In the genomic region with DNA sequence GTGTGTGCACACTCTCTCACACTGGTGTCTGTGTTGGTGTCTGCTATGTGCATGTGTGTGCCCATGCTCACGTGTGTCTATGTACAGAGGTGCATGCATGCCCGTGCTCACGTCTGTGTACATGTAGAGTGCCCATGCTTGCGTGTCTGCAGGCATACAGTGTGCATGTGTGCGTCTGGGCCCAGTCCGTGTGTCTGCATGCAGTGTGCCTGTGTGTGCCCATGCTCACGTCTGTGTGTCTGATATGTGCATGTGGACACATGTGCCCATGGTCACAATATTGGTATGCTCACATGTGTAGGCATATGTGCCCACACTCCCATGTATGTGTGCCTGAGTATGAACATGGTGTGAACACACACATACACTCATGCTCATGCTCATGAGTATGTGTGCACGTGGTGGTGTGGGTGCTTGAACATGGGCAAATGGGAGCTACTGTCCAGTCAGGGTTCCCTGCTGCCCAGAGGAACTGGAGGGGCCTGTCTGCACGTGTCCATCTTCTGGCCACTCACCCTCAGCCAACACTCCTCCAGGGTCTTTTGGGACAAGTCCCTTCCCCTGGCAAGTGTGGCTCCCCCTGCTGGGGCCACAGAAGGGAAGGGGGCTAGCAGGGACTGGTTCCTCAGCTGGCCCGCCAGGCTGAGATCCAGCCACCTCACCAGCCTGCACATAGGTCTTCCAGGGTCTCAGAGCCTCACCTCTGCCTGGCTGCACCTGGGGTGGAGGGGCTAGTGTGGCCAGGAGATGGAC, we compare ENCODE assay signal across 1 cellular context.
TF ChIP-seq lines count a peak whose summit lies in the region.

No MANE protein-coding gene starts in this region.

TF ChIP-seq in K562, 482 proteins besides CTCF, POLR2A, EP300 and RAD21 (continues in another document):
- TF ChIP-seq JUND (IDR thresholded peaks at IDR 0.05; ENCODE audit: borderline replicate concordance, low read depth, low read length) (peak; percentile 29; the same call in 1 of the 2 replicates), JUND (tag; IDR thresholded peaks at IDR 0.05; ENCODE audit: borderline replicate concordance, low read depth, low read length) (no peak; the same call in 2 of the 3 replicates), POLR3G (IDR thresholded peaks at IDR 0.05; ENCODE audit: extremely low read depth, insufficient read length, insufficient replicate concordance) (no peak), HMGN3 (IDR thresholded peaks at IDR 0.05; ENCODE audit: borderline replicate concordance, extremely low read depth, insufficient read length, low read depth, low read length) (no peak), PCBP2 (IDR thresholded peaks at IDR 0.05; ENCODE audit: low read depth, low read length, poor library complexity, severe bottlenecking) (no peak), PHB2 (IDR thresholded peaks at IDR 0.05; ENCODE audit: low read depth) (no peak), SPI1 (IDR thresholded peaks at IDR 0.05; ENCODE audit: borderline replicate concordance, low read depth, low read length) (0 out of 2 replicates have a peak, but pooled peaks have one; percentile 6), ZNF133 (CRISPR knock-in tag; IDR thresholded peaks at IDR 0.05) (0 out of 2 replicates have a peak, but pooled peaks have one; percentile 48), ZNF707 (CRISPR knock-in tag; conservative IDR thresholded peaks at IDR 0.05) (no peak), CCNT2 (IDR thresholded peaks at IDR 0.05; ENCODE audit: borderline replicate concordance, extremely low read depth, insufficient read length, low read depth, low read length) (no peak), GABPA (tag; conservative IDR thresholded peaks at IDR 0.05; ENCODE audit: low read depth) (no peak), MTA3 (IDR thresholded peaks at IDR 0.05; ENCODE audit: borderline replicate concordance) (0 out of 2 replicates have a peak, but pooled peaks have one; percentile 58), ZNF347 (CRISPR knock-in tag; IDR thresholded peaks at IDR 0.05; ENCODE audit: low read depth) (no peak), OTX1 (CRISPR knock-in tag; IDR thresholded peaks at IDR 0.05) (0 out of 2 replicates have a peak, but pooled peaks have one; percentile 48), TAF1 (IDR thresholded peaks at IDR 0.05; ENCODE audit: control insufficient read depth, extremely low read depth, insufficient read depth, low read length, severe bottlenecking) (no peak), L3MBTL2 (IDR thresholded peaks at IDR 0.05) (peak; percentile 76), FOXA1 (IDR thresholded peaks at IDR 0.05; ENCODE audit: borderline replicate concordance) (no peak), CCAR2 (IDR thresholded peaks at IDR 0.05; ENCODE audit: low read depth, low read length) (no peak), ZNF232 (CRISPR knock-in tag; IDR thresholded peaks at IDR 0.05) (no peak), SAFB2 (IDR thresholded peaks at IDR 0.05; ENCODE audit: borderline replicate concordance, low read depth, low read length, severe bottlenecking) (no peak), YY1 (IDR thresholded peaks at IDR 0.05; ENCODE audit: borderline replicate concordance in 1 of 3, control insufficient read depth in 1 of 3, extremely low read depth in 1 of 3, insufficient read depth in 3 of 3, insufficient read length in 1 of 3, insufficient replicate concordance in 2 of 3, low read depth in 1 of 3, low read length in 2 of 3) (no peak)
- TF ChIP-seq, protein P1, sequence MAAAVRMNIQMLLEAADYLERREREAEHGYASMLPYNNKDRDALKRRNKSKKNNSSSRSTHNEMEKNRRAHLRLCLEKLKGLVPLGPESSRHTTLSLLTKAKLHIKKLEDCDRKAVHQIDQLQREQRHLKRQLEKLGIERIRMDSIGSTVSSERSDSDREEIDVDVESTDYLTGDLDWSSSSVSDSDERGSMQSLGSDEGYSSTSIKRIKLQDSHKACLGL (CRISPR knock-in tag; IDR thresholded peaks at IDR 0.05; ENCODE audit: borderline replicate concordance, poor library complexity, severe bottlenecking) = no peak
- TF ChIP-seq, protein P2, sequence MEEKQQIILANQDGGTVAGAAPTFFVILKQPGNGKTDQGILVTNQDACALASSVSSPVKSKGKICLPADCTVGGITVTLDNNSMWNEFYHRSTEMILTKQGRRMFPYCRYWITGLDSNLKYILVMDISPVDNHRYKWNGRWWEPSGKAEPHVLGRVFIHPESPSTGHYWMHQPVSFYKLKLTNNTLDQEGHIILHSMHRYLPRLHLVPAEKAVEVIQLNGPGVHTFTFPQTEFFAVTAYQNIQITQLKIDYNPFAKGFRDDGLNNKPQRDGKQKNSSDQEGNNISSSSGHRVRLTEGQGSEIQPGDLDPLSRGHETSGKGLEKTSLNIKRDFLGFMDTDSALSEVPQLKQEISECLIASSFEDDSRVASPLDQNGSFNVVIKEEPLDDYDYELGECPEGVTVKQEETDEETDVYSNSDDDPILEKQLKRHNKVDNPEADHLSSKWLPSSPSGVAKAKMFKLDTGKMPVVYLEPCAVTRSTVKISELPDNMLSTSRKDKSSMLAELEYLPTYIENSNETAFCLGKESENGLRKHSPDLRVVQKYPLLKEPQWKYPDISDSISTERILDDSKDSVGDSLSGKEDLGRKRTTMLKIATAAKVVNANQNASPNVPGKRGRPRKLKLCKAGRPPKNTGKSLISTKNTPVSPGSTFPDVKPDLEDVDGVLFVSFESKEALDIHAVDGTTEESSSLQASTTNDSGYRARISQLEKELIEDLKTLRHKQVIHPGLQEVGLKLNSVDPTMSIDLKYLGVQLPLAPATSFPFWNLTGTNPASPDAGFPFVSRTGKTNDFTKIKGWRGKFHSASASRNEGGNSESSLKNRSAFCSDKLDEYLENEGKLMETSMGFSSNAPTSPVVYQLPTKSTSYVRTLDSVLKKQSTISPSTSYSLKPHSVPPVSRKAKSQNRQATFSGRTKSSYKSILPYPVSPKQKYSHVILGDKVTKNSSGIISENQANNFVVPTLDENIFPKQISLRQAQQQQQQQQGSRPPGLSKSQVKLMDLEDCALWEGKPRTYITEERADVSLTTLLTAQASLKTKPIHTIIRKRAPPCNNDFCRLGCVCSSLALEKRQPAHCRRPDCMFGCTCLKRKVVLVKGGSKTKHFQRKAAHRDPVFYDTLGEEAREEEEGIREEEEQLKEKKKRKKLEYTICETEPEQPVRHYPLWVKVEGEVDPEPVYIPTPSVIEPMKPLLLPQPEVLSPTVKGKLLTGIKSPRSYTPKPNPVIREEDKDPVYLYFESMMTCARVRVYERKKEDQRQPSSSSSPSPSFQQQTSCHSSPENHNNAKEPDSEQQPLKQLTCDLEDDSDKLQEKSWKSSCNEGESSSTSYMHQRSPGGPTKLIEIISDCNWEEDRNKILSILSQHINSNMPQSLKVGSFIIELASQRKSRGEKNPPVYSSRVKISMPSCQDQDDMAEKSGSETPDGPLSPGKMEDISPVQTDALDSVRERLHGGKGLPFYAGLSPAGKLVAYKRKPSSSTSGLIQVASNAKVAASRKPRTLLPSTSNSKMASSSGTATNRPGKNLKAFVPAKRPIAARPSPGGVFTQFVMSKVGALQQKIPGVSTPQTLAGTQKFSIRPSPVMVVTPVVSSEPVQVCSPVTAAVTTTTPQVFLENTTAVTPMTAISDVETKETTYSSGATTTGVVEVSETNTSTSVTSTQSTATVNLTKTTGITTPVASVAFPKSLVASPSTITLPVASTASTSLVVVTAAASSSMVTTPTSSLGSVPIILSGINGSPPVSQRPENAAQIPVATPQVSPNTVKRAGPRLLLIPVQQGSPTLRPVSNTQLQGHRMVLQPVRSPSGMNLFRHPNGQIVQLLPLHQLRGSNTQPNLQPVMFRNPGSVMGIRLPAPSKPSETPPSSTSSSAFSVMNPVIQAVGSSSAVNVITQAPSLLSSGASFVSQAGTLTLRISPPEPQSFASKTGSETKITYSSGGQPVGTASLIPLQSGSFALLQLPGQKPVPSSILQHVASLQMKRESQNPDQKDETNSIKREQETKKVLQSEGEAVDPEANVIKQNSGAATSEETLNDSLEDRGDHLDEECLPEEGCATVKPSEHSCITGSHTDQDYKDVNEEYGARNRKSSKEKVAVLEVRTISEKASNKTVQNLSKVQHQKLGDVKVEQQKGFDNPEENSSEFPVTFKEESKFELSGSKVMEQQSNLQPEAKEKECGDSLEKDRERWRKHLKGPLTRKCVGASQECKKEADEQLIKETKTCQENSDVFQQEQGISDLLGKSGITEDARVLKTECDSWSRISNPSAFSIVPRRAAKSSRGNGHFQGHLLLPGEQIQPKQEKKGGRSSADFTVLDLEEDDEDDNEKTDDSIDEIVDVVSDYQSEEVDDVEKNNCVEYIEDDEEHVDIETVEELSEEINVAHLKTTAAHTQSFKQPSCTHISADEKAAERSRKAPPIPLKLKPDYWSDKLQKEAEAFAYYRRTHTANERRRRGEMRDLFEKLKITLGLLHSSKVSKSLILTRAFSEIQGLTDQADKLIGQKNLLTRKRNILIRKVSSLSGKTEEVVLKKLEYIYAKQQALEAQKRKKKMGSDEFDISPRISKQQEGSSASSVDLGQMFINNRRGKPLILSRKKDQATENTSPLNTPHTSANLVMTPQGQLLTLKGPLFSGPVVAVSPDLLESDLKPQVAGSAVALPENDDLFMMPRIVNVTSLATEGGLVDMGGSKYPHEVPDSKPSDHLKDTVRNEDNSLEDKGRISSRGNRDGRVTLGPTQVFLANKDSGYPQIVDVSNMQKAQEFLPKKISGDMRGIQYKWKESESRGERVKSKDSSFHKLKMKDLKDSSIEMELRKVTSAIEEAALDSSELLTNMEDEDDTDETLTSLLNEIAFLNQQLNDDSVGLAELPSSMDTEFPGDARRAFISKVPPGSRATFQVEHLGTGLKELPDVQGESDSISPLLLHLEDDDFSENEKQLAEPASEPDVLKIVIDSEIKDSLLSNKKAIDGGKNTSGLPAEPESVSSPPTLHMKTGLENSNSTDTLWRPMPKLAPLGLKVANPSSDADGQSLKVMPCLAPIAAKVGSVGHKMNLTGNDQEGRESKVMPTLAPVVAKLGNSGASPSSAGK (IDR thresholded peaks at IDR 0.05) = no peak
- TF ChIP-seq, protein P3, sequence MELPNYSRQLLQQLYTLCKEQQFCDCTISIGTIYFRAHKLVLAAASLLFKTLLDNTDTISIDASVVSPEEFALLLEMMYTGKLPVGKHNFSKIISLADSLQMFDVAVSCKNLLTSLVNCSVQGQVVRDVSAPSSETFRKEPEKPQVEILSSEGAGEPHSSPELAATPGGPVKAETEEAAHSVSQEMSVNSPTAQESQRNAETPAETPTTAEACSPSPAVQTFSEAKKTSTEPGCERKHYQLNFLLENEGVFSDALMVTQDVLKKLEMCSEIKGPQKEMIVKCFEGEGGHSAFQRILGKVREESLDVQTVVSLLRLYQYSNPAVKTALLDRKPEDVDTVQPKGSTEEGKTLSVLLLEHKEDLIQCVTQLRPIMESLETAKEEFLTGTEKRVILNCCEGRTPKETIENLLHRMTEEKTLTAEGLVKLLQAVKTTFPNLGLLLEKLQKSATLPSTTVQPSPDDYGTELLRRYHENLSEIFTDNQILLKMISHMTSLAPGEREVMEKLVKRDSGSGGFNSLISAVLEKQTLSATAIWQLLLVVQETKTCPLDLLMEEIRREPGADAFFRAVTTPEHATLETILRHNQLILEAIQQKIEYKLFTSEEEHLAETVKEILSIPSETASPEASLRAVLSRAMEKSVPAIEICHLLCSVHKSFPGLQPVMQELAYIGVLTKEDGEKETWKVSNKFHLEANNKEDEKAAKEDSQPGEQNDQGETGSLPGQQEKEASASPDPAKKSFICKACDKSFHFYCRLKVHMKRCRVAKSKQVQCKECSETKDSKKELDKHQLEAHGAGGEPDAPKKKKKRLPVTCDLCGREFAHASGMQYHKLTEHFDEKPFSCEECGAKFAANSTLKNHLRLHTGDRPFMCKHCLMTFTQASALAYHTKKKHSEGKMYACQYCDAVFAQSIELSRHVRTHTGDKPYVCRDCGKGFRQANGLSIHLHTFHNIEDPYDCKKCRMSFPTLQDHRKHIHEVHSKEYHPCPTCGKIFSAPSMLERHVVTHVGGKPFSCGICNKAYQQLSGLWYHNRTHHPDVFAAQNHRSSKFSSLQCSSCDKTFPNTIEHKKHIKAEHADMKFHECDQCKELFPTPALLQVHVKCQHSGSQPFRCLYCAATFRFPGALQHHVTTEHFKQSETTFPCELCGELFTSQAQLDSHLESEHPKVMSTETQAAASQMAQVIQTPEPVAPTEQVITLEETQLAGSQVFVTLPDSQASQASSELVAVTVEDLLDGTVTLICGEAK (IDR thresholded peaks at IDR 0.05) = no peak
- TF ChIP-seq, protein P3 (CRISPR knock-in tag; IDR thresholded peaks at IDR 0.05) = 0 out of 2 replicates have a peak, but pooled peaks have one; percentile 63
- TF ChIP-seq, protein P4, sequence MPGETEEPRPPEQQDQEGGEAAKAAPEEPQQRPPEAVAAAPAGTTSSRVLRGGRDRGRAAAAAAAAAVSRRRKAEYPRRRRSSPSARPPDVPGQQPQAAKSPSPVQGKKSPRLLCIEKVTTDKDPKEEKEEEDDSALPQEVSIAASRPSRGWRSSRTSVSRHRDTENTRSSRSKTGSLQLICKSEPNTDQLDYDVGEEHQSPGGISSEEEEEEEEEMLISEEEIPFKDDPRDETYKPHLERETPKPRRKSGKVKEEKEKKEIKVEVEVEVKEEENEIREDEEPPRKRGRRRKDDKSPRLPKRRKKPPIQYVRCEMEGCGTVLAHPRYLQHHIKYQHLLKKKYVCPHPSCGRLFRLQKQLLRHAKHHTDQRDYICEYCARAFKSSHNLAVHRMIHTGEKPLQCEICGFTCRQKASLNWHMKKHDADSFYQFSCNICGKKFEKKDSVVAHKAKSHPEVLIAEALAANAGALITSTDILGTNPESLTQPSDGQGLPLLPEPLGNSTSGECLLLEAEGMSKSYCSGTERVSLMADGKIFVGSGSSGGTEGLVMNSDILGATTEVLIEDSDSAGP (CRISPR knock-in tag; IDR thresholded peaks at IDR 0.05) = no peak
- TF ChIP-seq, protein P5, sequence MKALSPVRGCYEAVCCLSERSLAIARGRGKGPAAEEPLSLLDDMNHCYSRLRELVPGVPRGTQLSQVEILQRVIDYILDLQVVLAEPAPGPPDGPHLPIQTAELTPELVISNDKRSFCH (CRISPR knock-in tag; IDR thresholded peaks at IDR 0.05) = no peak
- TF ChIP-seq, protein P5 (tag; IDR thresholded peaks at IDR 0.05) = peak; percentile 68; the same call in 1 of the 2 replicates
